In genomic region chr15:44569316-44569715, GRCh38 we compare ENCODE assay signal across 28 cellular contexts.
"Had no signal": no experiment of that assay in that cellular context is flagged by ENCODE, and none has a peak within 500 bp of the region (broad histone marks: within the 10 kb centered on the region; RNA-seq: fewer than 3 reads in every experiment).

No MANE protein-coding gene starts in this region.

- H3K4me2 ChIP-seq: SK-N-SH had no signal

- H3K9me2 ChIP-seq: SK-N-SH had no signal

- H3K4me3 ChIP-seq: adrenal gland, body of pancreas, esophagus squamous epithelium, left lung, lung, mucosa of descending colon, skin epidermis, thoracic aorta had no signal

- H3K4me3 Mint-ChIP-seq: activated naive CD4-positive, alpha-beta T cell treated with anti-CD3 and anti-CD28 coated beads, Interleukin-2, amount 50 U/mL, for 24 hours; nephron progenitor cell; stimulated activated naive CD8-positive, alpha-beta T cell treated with anti-CD3 and anti-CD28 coated beads, Interleukin-15, Interleukin-2, amounts not matched to agents 100 ng/mL and 50 ng/mL, for 24 hours; WTC11 had no signal

- H3K4me1 Mint-ChIP-seq: nephron progenitor cell, WTC11 had no signal

- H3K9me3 Mint-ChIP-seq: activated naive CD4-positive, alpha-beta T cell treated with anti-CD3 and anti-CD28 coated beads, Interleukin-2, amount 50 U/mL, for 24 hours had no signal

- H3K27ac ChIP-seq: adrenal gland, body of pancreas, left lung, skin epidermis, thoracic aorta had no signal

- H3K27me3 Mint-ChIP-seq: activated naive CD4-positive, alpha-beta T cell treated with anti-CD3 and anti-CD28 coated beads, Interleukin-2, amount 50 U/mL, for 24 hours; stimulated activated naive CD8-positive, alpha-beta T cell treated with anti-CD3 and anti-CD28 coated beads, Interleukin-15, Interleukin-2, amounts not matched to agents 100 ng/mL and 50 ng/mL, for 24 hours had no signal

- DNase-seq: activated CD4-positive, alpha-beta T cell treated with anti-CD3 and anti-CD28 coated beads for 1 hour; activated CD4-positive, alpha-beta T cell treated with anti-CD3 and anti-CD28 coated beads, Interleukin-2, amount 50 U/mL, for 1 hour; activated gamma-delta T cell treated with Interleukin-2 at 50 U/mL for 16 hours; adrenal gland; aorta; body of pancreas; dermis blood vessel endothelial cell; effector CD4-positive, alpha-beta T cell; esophagus squamous epithelium; foreskin melanocyte; kidney glomerular epithelial cell; left lung; mucosa of descending colon; nephron progenitor cell; retina; SK-N-SH; stimulated activated CD4-positive, alpha-beta T cell treated with anti-CD3 and anti-CD28 coated beads, Interleukin-12 subunit alpha, Interleukin-12 subunit beta, amount 100 ng/mL, for 4 hours; stimulated activated CD4-positive, alpha-beta T cell treated with anti-CD3 and anti-CD28 coated beads, Interleukin-4, amount 100 ng/mL, for 1 hour; T-helper 2 cell; trophoblast cell had no signal

- ATAC-seq: body of pancreas, left lung, mucosa of descending colon, sciatic nerve, WTC11 had no signal

- H3K27ac Mint-ChIP-seq: WTC11 had no signal

- H3K27me3 ChIP-seq: adrenal gland, body of pancreas, esophagus squamous epithelium, left lung, neutrophil had no signal

- H3K4me1 ChIP-seq: adrenal gland, body of pancreas, left lung had no signal

- H3K9me3 ChIP-seq: adrenal gland, body of pancreas, left lung, neutrophil, SK-N-SH, thoracic aorta had no signal

- H3K9ac ChIP-seq: SK-N-SH had no signal
